Comparison of ENCODE assay signal across 1 cellular context in the genomic region with DNA sequence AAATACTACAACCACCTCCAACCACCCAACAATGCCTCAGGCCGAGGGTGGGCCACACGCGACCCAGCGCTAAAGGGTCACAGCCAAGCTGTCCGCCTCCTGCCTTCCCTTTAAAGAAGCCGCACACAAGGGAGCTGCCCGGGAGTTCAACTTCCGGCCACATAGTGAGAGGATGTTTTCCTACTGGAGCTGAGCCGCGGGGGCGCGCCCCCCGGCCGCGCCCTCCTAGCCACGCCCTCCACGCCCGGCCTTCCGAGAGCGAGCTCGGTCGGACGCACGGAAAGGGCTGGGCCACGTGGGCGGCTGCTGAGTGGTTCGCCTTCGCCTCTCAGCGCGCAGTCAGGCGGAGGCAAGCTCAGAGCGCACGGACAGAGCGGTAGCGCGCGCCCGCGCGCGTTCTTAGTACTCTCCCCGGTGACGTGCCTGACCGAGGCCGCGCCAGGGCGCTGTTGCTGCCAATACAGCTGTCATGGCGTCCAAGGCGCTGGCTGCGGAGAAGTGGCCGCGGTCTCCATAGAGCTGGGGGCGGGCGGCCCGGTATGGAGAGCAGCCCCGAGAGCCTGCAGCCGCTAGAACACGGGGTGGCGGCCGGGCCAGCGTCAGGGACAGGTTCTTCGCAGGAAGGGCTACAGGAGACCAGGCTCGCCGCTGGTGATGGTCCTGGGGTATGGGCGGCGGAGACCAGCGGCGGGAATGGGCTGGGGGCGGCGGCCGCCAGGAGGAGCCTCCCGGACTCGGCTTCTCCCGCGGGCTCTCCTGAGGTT.
TF ChIP-seq lines count a peak whose summit lies in the region.

A gene with protein sequence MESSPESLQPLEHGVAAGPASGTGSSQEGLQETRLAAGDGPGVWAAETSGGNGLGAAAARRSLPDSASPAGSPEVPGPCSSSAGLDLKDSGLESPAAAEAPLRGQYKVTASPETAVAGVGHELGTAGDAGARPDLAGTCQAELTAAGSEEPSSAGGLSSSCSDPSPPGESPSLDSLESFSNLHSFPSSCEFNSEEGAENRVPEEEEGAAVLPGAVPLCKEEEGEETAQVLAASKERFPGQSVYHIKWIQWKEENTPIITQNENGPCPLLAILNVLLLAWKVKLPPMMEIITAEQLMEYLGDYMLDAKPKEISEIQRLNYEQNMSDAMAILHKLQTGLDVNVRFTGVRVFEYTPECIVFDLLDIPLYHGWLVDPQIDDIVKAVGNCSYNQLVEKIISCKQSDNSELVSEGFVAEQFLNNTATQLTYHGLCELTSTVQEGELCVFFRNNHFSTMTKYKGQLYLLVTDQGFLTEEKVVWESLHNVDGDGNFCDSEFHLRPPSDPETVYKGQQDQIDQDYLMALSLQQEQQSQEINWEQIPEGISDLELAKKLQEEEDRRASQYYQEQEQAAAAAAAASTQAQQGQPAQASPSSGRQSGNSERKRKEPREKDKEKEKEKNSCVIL (plus strand): TSS at position 446 of the 764 bp plus-strand sequence. CDS start 94 bp downstream, at position 540.

TF ChIP-seq in GM12878, 131 proteins besides CTCF, POLR2A, EP300 and RAD21 (continued from another document):
- TF ChIP-seq, protein P1, sequence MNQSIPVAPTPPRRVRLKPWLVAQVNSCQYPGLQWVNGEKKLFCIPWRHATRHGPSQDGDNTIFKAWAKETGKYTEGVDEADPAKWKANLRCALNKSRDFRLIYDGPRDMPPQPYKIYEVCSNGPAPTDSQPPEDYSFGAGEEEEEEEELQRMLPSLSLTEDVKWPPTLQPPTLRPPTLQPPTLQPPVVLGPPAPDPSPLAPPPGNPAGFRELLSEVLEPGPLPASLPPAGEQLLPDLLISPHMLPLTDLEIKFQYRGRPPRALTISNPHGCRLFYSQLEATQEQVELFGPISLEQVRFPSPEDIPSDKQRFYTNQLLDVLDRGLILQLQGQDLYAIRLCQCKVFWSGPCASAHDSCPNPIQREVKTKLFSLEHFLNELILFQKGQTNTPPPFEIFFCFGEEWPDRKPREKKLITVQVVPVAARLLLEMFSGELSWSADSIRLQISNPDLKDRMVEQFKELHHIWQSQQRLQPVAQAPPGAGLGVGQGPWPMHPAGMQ (IDR thresholded peaks at IDR 0.05; ENCODE audit: borderline replicate concordance), result no peak
- TF ChIP-seq MLLT1 (IDR thresholded peaks at IDR 0.05) (peak; percentile 47; the same call in 1 of the 2 replicates), WRNIP1 (IDR thresholded peaks at IDR 0.05; ENCODE audit: borderline replicate concordance, low read depth, low read length) (peak; percentile 60; the same call in 1 of the 2 replicates), NR2F1 (conservative IDR thresholded peaks at IDR 0.05) (peak; percentile 47; the same call in 1 of the 2 replicates), LARP7 (IDR thresholded peaks at IDR 0.05) (peak; percentile 5; the same call in 1 of the 2 replicates), NBN (IDR thresholded peaks at IDR 0.05) (peak; percentile 56; the same call in 1 of the 2 replicates), SP1 (IDR thresholded peaks at IDR 0.05; ENCODE audit: low read depth, low read length) (peak; percentile 12), POLR2AphosphoS5 (IDR thresholded peaks at IDR 0.05; ENCODE audit: low read length) (peak; percentile 85), BHLHE40 (IDR thresholded peaks at IDR 0.05; ENCODE audit: borderline replicate concordance in 1 of 2, low read depth in 2 of 2, low read length in 1 of 2) (peak; percentile 42 to 88; a peak in 2 of 4 replicates), POU2F2 (IDR thresholded peaks at IDR 0.05; ENCODE audit: borderline replicate concordance, low read depth, low read length) (0 out of 3 replicates have a peak, but pooled peaks have one; percentile 23), ESRRA (IDR thresholded peaks at IDR 0.05; ENCODE audit: low read length) (0 out of 2 replicates have a peak, but pooled peaks have one; percentile 45), TCF12 (IDR thresholded peaks at IDR 0.05; ENCODE audit: low read depth, low read length) (peak; percentile 34; the same call in 1 of the 2 replicates), RB1 (IDR thresholded peaks at IDR 0.05; ENCODE audit: borderline replicate concordance) (peak; percentile 54; the same call in 1 of the 2 replicates), HDGF (IDR thresholded peaks at IDR 0.05) (peak; percentile 93; the same call in 1 of the 2 replicates), KLF5 (IDR thresholded peaks at IDR 0.05; ENCODE audit: partially characterized antibody) (no peak), JUND (IDR thresholded peaks at IDR 0.05; ENCODE audit: low read depth, low read length) (peak; percentile 47; the same call in 1 of the 2 replicates), CHD2 (IDR thresholded peaks at IDR 0.05; ENCODE audit: borderline replicate concordance, low read depth, low read length) (peak; percentile 55; the same call in 1 of the 2 replicates), POLR2AphosphoS2 (IDR thresholded peaks at IDR 0.05; ENCODE audit: low read depth, low read length) (peak; percentile 80; the same call in 1 of the 2 replicates), SMARCA5 (IDR thresholded peaks at IDR 0.05) (peak; percentile 87), NRF1 (conservative IDR thresholded peaks at IDR 0.05; ENCODE audit: low read depth, low read length) (peak; percentile 35), RAD51 (IDR thresholded peaks at IDR 0.05) (peak; percentile 77), PBX3 (IDR thresholded peaks at IDR 0.05; ENCODE audit: insufficient replicate concordance, low read depth, low read length) (no peak), PML (IDR thresholded peaks at IDR 0.05; ENCODE audit: low read length) (peak; percentile 78), RCOR1 (conservative IDR thresholded peaks at IDR 0.05; ENCODE audit: low read depth, low read length) (0 out of 2 replicates have a peak, but pooled peaks have one; percentile 56), PAX5 (IDR thresholded peaks at IDR 0.05; ENCODE audit: borderline replicate concordance, low read depth, low read length) (peak; percentile 9; the same call in 1 of the 2 replicates), IKZF1 (conservative IDR thresholded peaks at IDR 0.05) (peak; percentile 96), IKZF2 (IDR thresholded peaks at IDR 0.05) (peak; percentile 90 to 92), STAT1 (conservative IDR thresholded peaks at IDR 0.05) (no peak), DPF2 (IDR thresholded peaks at IDR 0.05) (peak; percentile 25; the same call in 1 of the 2 replicates)
- TF ChIP-seq, protein P2, sequence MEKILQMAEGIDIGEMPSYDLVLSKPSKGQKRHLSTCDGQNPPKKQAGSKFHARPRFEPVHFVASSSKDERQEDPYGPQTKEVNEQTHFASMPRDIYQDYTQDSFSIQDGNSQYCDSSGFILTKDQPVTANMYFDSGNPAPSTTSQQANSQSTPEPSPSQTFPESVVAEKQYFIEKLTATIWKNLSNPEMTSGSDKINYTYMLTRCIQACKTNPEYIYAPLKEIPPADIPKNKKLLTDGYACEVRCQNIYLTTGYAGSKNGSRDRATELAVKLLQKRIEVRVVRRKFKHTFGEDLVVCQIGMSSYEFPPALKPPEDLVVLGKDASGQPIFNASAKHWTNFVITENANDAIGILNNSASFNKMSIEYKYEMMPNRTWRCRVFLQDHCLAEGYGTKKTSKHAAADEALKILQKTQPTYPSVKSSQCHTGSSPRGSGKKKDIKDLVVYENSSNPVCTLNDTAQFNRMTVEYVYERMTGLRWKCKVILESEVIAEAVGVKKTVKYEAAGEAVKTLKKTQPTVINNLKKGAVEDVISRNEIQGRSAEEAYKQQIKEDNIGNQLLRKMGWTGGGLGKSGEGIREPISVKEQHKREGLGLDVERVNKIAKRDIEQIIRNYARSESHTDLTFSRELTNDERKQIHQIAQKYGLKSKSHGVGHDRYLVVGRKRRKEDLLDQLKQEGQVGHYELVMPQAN (conservative IDR thresholded peaks at IDR 0.05), result peak; percentile 65
- TF ChIP-seq, protein P3, sequence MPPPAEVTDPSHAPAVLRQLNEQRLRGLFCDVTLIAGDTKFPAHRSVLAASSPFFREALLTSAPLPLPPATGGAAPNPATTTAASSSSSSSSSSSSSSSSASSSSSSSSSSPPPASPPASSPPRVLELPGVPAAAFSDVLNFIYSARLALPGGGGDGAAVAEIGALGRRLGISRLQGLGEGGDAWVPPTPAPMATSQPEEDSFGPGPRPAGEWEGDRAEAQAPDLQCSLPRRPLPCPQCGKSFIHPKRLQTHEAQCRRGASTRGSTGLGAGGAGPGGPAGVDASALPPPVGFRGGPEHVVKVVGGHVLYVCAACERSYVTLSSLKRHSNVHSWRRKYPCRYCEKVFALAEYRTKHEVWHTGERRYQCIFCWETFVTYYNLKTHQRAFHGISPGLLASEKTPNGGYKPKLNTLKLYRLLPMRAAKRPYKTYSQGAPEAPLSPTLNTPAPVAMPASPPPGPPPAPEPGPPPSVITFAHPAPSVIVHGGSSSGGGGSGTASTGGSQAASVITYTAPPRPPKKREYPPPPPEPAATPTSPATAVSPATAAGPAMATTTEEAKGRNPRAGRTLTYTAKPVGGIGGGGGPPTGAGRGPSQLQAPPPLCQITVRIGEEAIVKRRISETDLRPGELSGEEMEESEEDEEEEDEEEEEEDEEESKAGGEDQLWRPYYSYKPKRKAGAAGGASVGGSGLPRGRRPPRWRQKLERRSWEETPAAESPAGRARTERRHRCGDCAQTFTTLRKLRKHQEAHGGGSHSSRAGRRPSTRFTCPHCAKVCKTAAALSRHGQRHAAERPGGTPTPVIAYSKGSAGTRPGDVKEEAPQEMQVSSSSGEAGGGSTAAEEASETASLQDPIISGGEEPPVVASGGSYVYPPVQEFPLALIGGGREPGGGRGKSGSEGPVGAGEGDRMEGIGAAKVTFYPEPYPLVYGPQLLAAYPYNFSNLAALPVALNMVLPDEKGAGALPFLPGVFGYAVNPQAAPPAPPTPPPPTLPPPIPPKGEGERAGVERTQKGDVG (CRISPR knock-in tag; IDR thresholded peaks at IDR 0.05), result no peak
TF ChIP-seq in GM12878: peak in this region for 54.
